20 cellular contexts compared by ENCODE assay signal in the genomic region with DNA sequence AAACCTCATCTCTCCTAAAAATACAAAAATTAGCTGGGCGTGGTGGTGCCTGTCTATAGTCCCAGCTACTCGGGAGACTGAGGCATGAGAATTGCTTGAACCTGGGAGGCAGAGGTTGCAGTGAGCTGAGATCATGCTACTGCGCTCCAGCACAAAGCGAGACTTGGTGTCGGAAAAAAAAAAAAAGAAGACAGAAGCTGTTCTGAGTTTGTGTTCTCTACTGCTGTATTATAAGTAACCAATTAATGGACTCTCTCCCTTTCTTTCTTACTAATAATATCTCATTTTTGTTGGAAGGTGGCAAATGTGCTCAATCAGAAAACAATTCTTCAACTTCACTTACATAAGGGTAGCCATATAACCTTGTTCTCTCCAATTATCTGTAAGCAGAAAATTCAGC. TPM values are rescaled to one million over a fixed set of nuclear protein-coding genes. Genes with fewer than 3 reads are reported as not detected.
DNase-seq lines count a peak whose midpoint lies in the region; ATAC-seq and TF ChIP-seq lines count a peak whose summit lies in the region.
"Had no signal": no experiment of that assay in that cellular context is flagged by ENCODE, and none has a peak within 500 bp of the region (broad histone marks: within the 10 kb centered on the region; RNA-seq: fewer than 3 reads in every experiment).

No MANE protein-coding gene starts in this region.

- H3K9me3 ChIP-seq in IMR-90 (ENCODE audit: control insufficient read depth, insufficient read depth, low read length) (no peaks in the 10 kb centered on the region), body of pancreas (no peaks in the 10 kb centered on the region)
- H3K9me3 ChIP-seq: lower lobe of right lung, right atrium auricular region had no signal

- H2AK5ac ChIP-seq in IMR-90 (ENCODE audit: low read depth, low read length), result peak overlapping the region; percentile 43; the same call in 1 of the 2 replicates

- H4K8ac ChIP-seq in IMR-90 (ENCODE audit: low read depth in 2 of 2, low read length in 2 of 2), result 0 out of 4 replicates have a peak overlapping the region, but pooled peaks of 1 of the 2 experiments have one; percentile 30

- H2BK5ac ChIP-seq in IMR-90 (ENCODE audit: low read depth, low read length, poor library complexity, severe bottlenecking), result no peak overlapping the region

- peaks cover 8% of the 10 kb centered on the region; the same call in 1 of the 2 replicates for H4K20me1 ChIP-seq in IMR-90 (ENCODE audit: insufficient read depth, low read length)

- H3K9me3 Mint-ChIP-seq in activated CD4-positive, alpha-beta T cell treated with anti-CD3 and anti-CD28 coated beads, Interleukin-2, amount 10 ng/mL, durations not matched to agents 24 days and 14 days, result no peaks in the 10 kb centered on the region
- no peaks in the 10 kb centered on the region for H3K9me3 Mint-ChIP-seq in natural killer cell
- H3K9me3 Mint-ChIP-seq: activated T-cell treated with anti-CD3 and anti-CD28 coated beads, Interleukin-2, amount 50 U/mL, for 4 hours had no signal

- CTCF ChIA-PET in IMR-90 (lab: Yijun Ruan, JAX), result interaction anchor here (1.2 to 1.3 kb wide), 2 partner anchors 53 to 209 kb away, joined by 4 to 5 read pairs; no protein-coding TSS in a partner anchor

- peak overlapping the region; percentile 75 for H3K4ac ChIP-seq in IMR-90 (ENCODE audit: low read depth, low read length)

- no peak overlapping the region for H3K4me3 Mint-ChIP-seq in activated CD4-positive, alpha-beta T cell treated with anti-CD3 and anti-CD28 coated beads, Interleukin-2, amount 10 ng/mL, durations not matched to agents 24 days and 14 days
- H3K4me3 Mint-ChIP-seq in natural killer cell, result no peak overlapping the region
- H3K4me3 Mint-ChIP-seq: activated T-cell treated with anti-CD3 and anti-CD28 coated beads, Interleukin-2, amount 50 U/mL, for 4 hours had no signal

- dilution Hi-C loops in IMR-90 (cut with HindIII; ENCODE audit: low sequenced_read_pairs, unreplicated experiment), result no loop called here

- H3K79me1 ChIP-seq in IMR-90 (ENCODE audit: low read depth in 1 of 2, low read length in 2 of 2), result peaks cover 15 to 62% of the 10 kb centered on the region in 2 experiments; a peak in 3 of 4 replicates

- no peak overlapping the region for H4K5ac ChIP-seq in IMR-90 (ENCODE audit: low read depth, low read length)

- peaks cover 48% of the 10 kb centered on the region for H3K4me1 Mint-ChIP-seq in activated CD4-positive, alpha-beta T cell treated with anti-CD3 and anti-CD28 coated beads, Interleukin-2, amount 10 ng/mL, durations not matched to agents 24 days and 14 days
- peaks cover 48 to 56% of the 10 kb centered on the region in 2 donors for H3K4me1 Mint-ChIP-seq in natural killer cell

- H4K91ac ChIP-seq in IMR-90 (ENCODE audit: insufficient read depth, low read depth, low read length), result no peak overlapping the region

- DNase-seq in activated CD4-positive, alpha-beta T cell treated with anti-CD3 and anti-CD28 coated beads, Interleukin-2, amount 10 ng/mL, durations not matched to agents 24 days and 14 days, result no peak
- no peak for DNase-seq in activated CD4-positive, alpha-beta T cell treated with anti-CD3 and anti-CD28 coated beads for 1 hour
- no peak for DNase-seq in IMR-90
- DNase-seq in body of pancreas, result no peak
- DNase-seq in natural killer cell, result no peak
- DNase-seq in ureter (ENCODE audit: low spot score), result no peak
- DNase-seq in NCI-H2227 (lab: John Stamatoyannopoulos, UW; ENCODE audit: unreplicated experiment), result no peak
- DNase-seq: activated CD4-positive, alpha-beta T cell treated with anti-CD3 and anti-CD28 coated beads, Interleukin-2, amount 50 U/mL, for 4 hours; activated T-cell treated with anti-CD3 and anti-CD28 coated beads, Interleukin-2, amount 50 U/mL, for 4 hours; amniotic stem cell; DMS 273 treated with DMSO at 0.1 percent for 48 hours; foreskin keratinocyte; lower lobe of right lung; NCI-H774; stimulated activated CD4-positive, alpha-beta T cell treated with anti-CD3 and anti-CD28 coated beads, Interleukin-12 subunit alpha, Interleukin-12 subunit beta, amount 100 ng/mL, for 4 hours had no signal

- no peak overlapping the region for H2BK15ac ChIP-seq in IMR-90 (ENCODE audit: low read depth, low read length)

- H3K4me2 ChIP-seq in IMR-90 (ENCODE audit: low read depth, low read length), result no peak overlapping the region
- H3K4me2 ChIP-seq: hepatocyte had no signal

- no peak overlapping the region for H3K9ac ChIP-seq in IMR-90 (ENCODE audit: low read depth, low read length)

- no peaks in the 10 kb centered on the region; the same call in 1 of the 2 replicates for H3K36me3 ChIP-seq in IMR-90 (ENCODE audit: control insufficient read depth, insufficient read depth, low read length)
- H3K36me3 ChIP-seq in body of pancreas (replicated peaks in 1 of 2; ENCODE audit: insufficient read depth in 1 of 2, low read depth in 2 of 2), result no peaks in the 10 kb centered on the region
- H3K36me3 ChIP-seq: lower lobe of right lung, right atrium auricular region had no signal

- peak overlapping the region; percentile 20; the same call in 1 of the 2 replicates for H3K56ac ChIP-seq in IMR-90 (ENCODE audit: extremely low read depth, insufficient read depth, low read length)

- H2BK120ac ChIP-seq in IMR-90 (ENCODE audit: low read depth, low read length), result peak overlapping the region; percentile 47; the same call in 1 of the 2 replicates

- no peak for TF ChIP-seq RAD21 in IMR-90 (IDR thresholded peaks at IDR 0.05; ENCODE audit: low read length)

- POLR2A ChIA-PET in IMR-90 (lab: Charles Lee; ENCODE audit: unreplicated experiment), result no interaction called here

- H3K18ac ChIP-seq in IMR-90 (ENCODE audit: low read depth, low read length), result no peak overlapping the region

- H2AK9ac ChIP-seq in IMR-90 (replicated peaks; ENCODE audit: low read depth, low read length, poor library complexity), result no peak overlapping the region

- no peak for TF ChIP-seq CTCF in IMR-90 (conservative IDR thresholded peaks at IDR 0.05; ENCODE audit: low read depth, low read length)
- no peak for TF ChIP-seq CTCF in body of pancreas (IDR thresholded peaks at IDR 0.05)
- no peak for TF ChIP-seq CTCF in natural killer cell (IDR thresholded peaks at IDR 0.05)

- H3K4me3 ChIP-seq in IMR-90 (ENCODE audit: insufficient read depth, low read depth, low read length) (no peak overlapping the region), body of pancreas (no peak overlapping the region)
- H3K4me3 ChIP-seq: GM12878, hepatocyte, lower lobe of right lung, right atrium auricular region had no signal

- intact Hi-C loops in activated CD4-positive, alpha-beta T cell treated with anti-CD3 and anti-CD28 coated beads, Interleukin-2, amount 10 ng/mL, durations not matched to agents 24 days and 14 days (cut with micrococcal nuclease), result no loop called here
- intact Hi-C loops in IMR-90 (cut with micrococcal nuclease), result no loop called here
- intact Hi-C loops in body of pancreas (cut with DNase I), result loop anchor here (10.0 kb wide), 1 partner anchor 110 kb away; no protein-coding TSS in a partner anchor
- intact Hi-C loops in natural killer cell (cut with micrococcal nuclease), result loop anchor here (2.0 kb wide), 1 partner anchor 14 kb away; no protein-coding TSS in a partner anchor

- peaks cover 4% of the 10 kb centered on the region; the same call in 1 of the 2 replicates for H3K4me1 ChIP-seq in IMR-90 (ENCODE audit: control insufficient read depth, insufficient read depth, low read length)
- peaks cover 33% of the 10 kb centered on the region for H3K4me1 ChIP-seq in body of pancreas

- H3K27me3 ChIP-seq in IMR-90 (ENCODE audit: control insufficient read depth, insufficient read depth, low read length) (no peaks in the 10 kb centered on the region), body of pancreas (no peaks in the 10 kb centered on the region)
- H3K27me3 ChIP-seq: foreskin keratinocyte, hepatocyte, right atrium auricular region had no signal

- H3K27ac ChIP-seq in IMR-90 (ENCODE audit: insufficient read depth, low read length) (no peak overlapping the region), body of pancreas (peak overlapping the region in 2 of 4 donors; percentile 15 to 17)
- H3K27ac ChIP-seq: foreskin keratinocyte, hepatocyte, lower lobe of right lung, right atrium auricular region had no signal

- H3K27me3 Mint-ChIP-seq in activated CD4-positive, alpha-beta T cell treated with anti-CD3 and anti-CD28 coated beads, Interleukin-2, amount 10 ng/mL, durations not matched to agents 24 days and 14 days, result no peaks in the 10 kb centered on the region
- H3K27me3 Mint-ChIP-seq in natural killer cell (ENCODE audit: low read depth in 2 of 2), result no peaks in the 10 kb centered on the region

- WGBS in IMR-90 (ENCODE audit: extremely low coverage in 2 of 2, insufficient read length in 1 of 2), 2 experiments, result no CpG with 5 or more reads among the region's 5 CpGs
- 78 to 84% methylated on average over 5 of the region's 5 CpGs for WGBS in body of pancreas, 2 donors

- TF ChIP-seq POLR2A in IMR-90 (IDR thresholded peaks at IDR 0.05; ENCODE audit: low read depth, low read length) (no peak), body of pancreas (IDR thresholded peaks at IDR 0.05) (no peak)

- no TSS peak for BruUV-seq in IMR-90 (replicated peaks; lab: Mats Ljungman, UMichigan)

- H3K14ac ChIP-seq in IMR-90 (replicated peaks; ENCODE audit: low read depth, low read length), result peak overlapping the region; percentile 68; the same call in 1 of the 2 replicates

- H3K36me3 Mint-ChIP-seq in activated CD4-positive, alpha-beta T cell treated with anti-CD3 and anti-CD28 coated beads, Interleukin-2, amount 10 ng/mL, durations not matched to agents 24 days and 14 days (ENCODE audit: low read depth), result peaks cover 22% of the 10 kb centered on the region
- no peaks in the 10 kb centered on the region for H3K36me3 Mint-ChIP-seq in natural killer cell

- no peak overlapping the region for H3K23ac ChIP-seq in IMR-90 (ENCODE audit: low read depth, low read length)

- H2AFZ ChIP-seq in IMR-90 (replicated peaks; ENCODE audit: low read length, poor library complexity), result no peak overlapping the region
- H2AFZ ChIP-seq: hepatocyte had no signal

- peak overlapping the region; percentile 69 for H3K27ac Mint-ChIP-seq in activated CD4-positive, alpha-beta T cell treated with anti-CD3 and anti-CD28 coated beads, Interleukin-2, amount 10 ng/mL, durations not matched to agents 24 days and 14 days
- H3K27ac Mint-ChIP-seq in natural killer cell, result peak overlapping the region; percentile 87 to 88

- no peaks in the 10 kb centered on the region for H3K9me1 ChIP-seq in IMR-90 (ENCODE audit: insufficient read depth, low read length)

- in situ Hi-C loops in IMR-90 (cut with MboI; ENCODE audit: low sequenced_read_pairs), result no loop called here

- ATAC-seq in IMR-90 (ENCODE audit: low read depth) (no peak), body of pancreas (peak; percentile 33), natural killer cell (no peak), GM19324 (IDR thresholded peaks at IDR 0.05; ENCODE audit: low FRiP score, unreplicated experiment) (no peak)
- ATAC-seq: activated T-cell treated with anti-CD3 and anti-CD28 coated beads, Interleukin-2, amount 50 U/mL, for 4 hours; foreskin keratinocyte; GM12878; lower lobe of right lung; Right ventricle myocardium inferior had no signal

- no peak overlapping the region for H2BK20ac ChIP-seq in IMR-90 (ENCODE audit: low read depth, low read length)

RNA-seq across cellular contexts. Expression of a gene that starts 7.4 kb away (rescaled TPM):
- 34.6 and 35.8 TPM in 2 replicates for total RNA-seq in activated CD4-positive, alpha-beta T cell treated with anti-CD3 and anti-CD28 coated beads, Interleukin-2, amount 10 ng/mL, durations not matched to agents 24 days and 14 days
- total RNA-seq in IMR-90 (2012; rRNA removed) (12.2 and 22.2 TPM in 2 replicates), body of pancreas (10 to 100 TPM; 20.4 to 26.5 TPM), natural killer cell (10 to 100 TPM; 33.7 to 49.8 (median 49.5) TPM), ureter (38.9 TPM)
- polyA plus RNA-seq in IMR-90 (2012; rRNA removed), result 8.9 and 11.3 TPM in 2 replicates
- polyA plus RNA-seq in IMR-90 (2012; cell fraction: cytosol; rRNA removed), result 1.8 and 2.3 TPM in 2 replicates
- 1.1 and 5.8 TPM in 2 replicates for polyA plus RNA-seq in IMR-90 (2012; cell fraction: nucleus; rRNA removed; ENCODE audit: low replicate concordance)

RNA-seq across cellular contexts. Expression of a gene that starts 54.1 kb away (rescaled TPM):
- 23.2 and 25.1 TPM in 2 replicates for total RNA-seq in activated CD4-positive, alpha-beta T cell treated with anti-CD3 and anti-CD28 coated beads, Interleukin-2, amount 10 ng/mL, durations not matched to agents 24 days and 14 days
- total RNA-seq in IMR-90 (2012; rRNA removed) (9.5 and 14.7 TPM in 2 replicates), body of pancreas (1 to 10 TPM; 5.2 to 9.6 TPM), natural killer cell (10 to 100 TPM; 19.1 to 27.6 (median 21.9) TPM), ureter (14.3 TPM)
- 18.1 and 18.3 TPM in 2 replicates for polyA plus RNA-seq in IMR-90 (2012; rRNA removed)
- 5.6 and 7.2 TPM in 2 replicates for polyA plus RNA-seq in IMR-90 (2012; cell fraction: cytosol; rRNA removed)
- polyA plus RNA-seq in IMR-90 (2012; cell fraction: nucleus; rRNA removed; ENCODE audit: low replicate concordance), result 7.2 and 14.9 TPM in 2 replicates

Comparison
In these comparisons a context has a peak if more than half of its experiments do, and no peak if none do; other contexts are left out.
1. intact Hi-C loops: an anchor here in body of pancreas (10.0 kb wide) and natural killer cell (2.0 kb wide); none called in activated CD4-positive, alpha-beta T cell treated with anti-CD3 and anti-CD28 coated beads, Interleukin-2, amount 10 ng/mL, durations not matched to agents 24 days and 14 days and IMR-90.